ENCODE assay signal across 1 cellular context in genomic region chr9:98488578-98489312, GRCh38.
TF ChIP-seq lines count a peak whose summit lies in the region.

No MANE protein-coding gene starts in this region.

TF ChIP-seq in SK-N-SH treated with all-trans-retinoic acid at 6 μM for 48 hours, 23 proteins besides CTCF, POLR2A, EP300 and RAD21 (continued from another document):
- no peak for TF ChIP-seq TSHZ2 (CRISPR knock-in tag; IDR thresholded peaks at IDR 0.05)
- no peak for TF ChIP-seq ZFP3 (CRISPR knock-in tag; IDR thresholded peaks at IDR 0.05)
- no peak for TF ChIP-seq RARB (CRISPR knock-in tag; IDR thresholded peaks at IDR 0.05)
